ENCODE assay signal across 8 cellular contexts in genomic region chr17:74775409-74776043, GRCh38. TPM values are rescaled to one million over a fixed set of nuclear protein-coding genes. Genes with fewer than 3 reads are reported as not detected.
A peak's percentile ranks its signal among the peaks of the same experiment; 100 is the strongest.
DNase-seq lines count a peak whose midpoint lies in the region; ATAC-seq and TF ChIP-seq lines count a peak whose summit lies in the region.

No MANE protein-coding gene starts in this region.

- H3K27ac Mint-ChIP-seq in mesothelial cell of epicardium: peak overlapping the region; percentile 94

- peaks cover 41% of the 10 kb centered on the region for H3K4me1 Mint-ChIP-seq in mesothelial cell of epicardium

- H3K9me3 Mint-ChIP-seq in mesothelial cell of epicardium: no peaks in the 10 kb centered on the region

- ATAC-seq in HG02610 (IDR thresholded peaks at IDR 0.05; ENCODE audit: unreplicated experiment): peak; percentile 2
- no peak for ATAC-seq in HG02973 (IDR thresholded peaks at IDR 0.05; ENCODE audit: unreplicated experiment)
- no peak for ATAC-seq in GM18873 (IDR thresholded peaks at IDR 0.05; ENCODE audit: low FRiP score, unreplicated experiment)

- no peaks in the 10 kb centered on the region for H3K27me3 ChIP-seq in breast epithelium

- H3K36me3 ChIP-seq in breast epithelium: no peaks in the 10 kb centered on the region

- H3K27me3 Mint-ChIP-seq in mesothelial cell of epicardium (ENCODE audit: low read depth): no peaks in the 10 kb centered on the region

- H3K27ac ChIP-seq in 22Rv1: peak overlapping the region; percentile 68
- H3K27ac ChIP-seq in breast epithelium: peak overlapping the region; percentile 82 to 87

- H3K4me1 ChIP-seq in breast epithelium: peaks cover 6 to 13% of the 10 kb centered on the region in 2 donors

- H3K36me3 Mint-ChIP-seq in mesothelial cell of epicardium: peaks cover 7% of the 10 kb centered on the region

- TF ChIP-seq POLR2A in breast epithelium (IDR thresholded peaks at IDR 0.05): no peak

- intact Hi-C loops in breast epithelium (cut with DNase I; ENCODE audit: low total_unique reads): no loop called here

- DNase-seq in breast epithelium (ENCODE audit: low spot score in 2 of 2): no peak
- DNase-seq in mesothelial cell of epicardium (ENCODE audit: low spot score in 2 of 2, unreplicated experiment in 2 of 2): no peak
- DNase-seq in stimulated activated CD4-positive, alpha-beta T cell treated with anti-CD3 and anti-CD28 coated beads, Interleukin-4, amount 100 ng/mL, for 4 hours: no peak
- DNase-seq in T1000 (lab: John Stamatoyannopoulos, UW): no peak

- TF ChIP-seq CTCF in 22Rv1 (IDR thresholded peaks at IDR 0.05): no peak
- no peak for TF ChIP-seq CTCF in breast epithelium (IDR thresholded peaks at IDR 0.05)
- no peak for TF ChIP-seq CTCF in mesothelial cell of epicardium (IDR thresholded peaks at IDR 0.05; ENCODE audit: unreplicated experiment)

- peak overlapping the region; percentile 73 to 96 (median 86) for H3K4me3 ChIP-seq in breast epithelium

- H3K9me3 ChIP-seq in breast epithelium: no peaks in the 10 kb centered on the region

- H3K4me3 Mint-ChIP-seq in mesothelial cell of epicardium: peak overlapping the region; percentile 85

RNA-seq across cellular contexts. Expression of gene NAT9, which starts 0.6 kb away (rescaled TPM):
- total RNA-seq in breast epithelium (10 to 100 TPM; 20.6 to 41.3 (median 40.0) TPM), mesothelial cell of epicardium (78.2 to 83.7 TPM (median 83.1 TPM) in 3 replicates)

RNA-seq across cellular contexts. Expression of gene NHERF1, which starts 27.1 kb away (rescaled TPM):
- total RNA-seq in breast epithelium (10 to 100 TPM; 15.8 to 82.8 (median 36.4) TPM), mesothelial cell of epicardium (34.4 to 36.2 TPM (median 34.8 TPM) in 3 replicates)

RNA-seq across cellular contexts. Expression of gene RAB37, which starts 38.5 kb away (rescaled TPM):
- total RNA-seq in breast epithelium: 1 to 10 TPM in 2 of 3 donors, under 1 TPM in 1; 0.98 to 2.1 (median 2.0) TPM
- 0.16 to 0.38 TPM (median 0.24 TPM) in 3 replicates for total RNA-seq in mesothelial cell of epicardium
